11 cellular contexts compared by ENCODE assay signal in genomic region chr11:99098751-99099150, GRCh38.
DNase-seq lines count a peak whose midpoint lies in the region; ATAC-seq lines count a peak whose summit lies in the region.
"Had no signal": no experiment of that assay in that cellular context is flagged by ENCODE, and none has a peak within 500 bp of the region (broad histone marks: within the 10 kb centered on the region; RNA-seq: fewer than 3 reads in every experiment).

No MANE protein-coding gene starts in this region.

- ATAC-seq in GM19023 (IDR thresholded peaks at IDR 0.05; ENCODE audit: unreplicated experiment) (peak; percentile 91), HG02588 (IDR thresholded peaks at IDR 0.05; ENCODE audit: unreplicated experiment) (peak; percentile 90), HG03439 (IDR thresholded peaks at IDR 0.05; ENCODE audit: unreplicated experiment) (peak; percentile 94), esophagus mucosa (no peak)
- ATAC-seq: stimulated activated naive CD8-positive, alpha-beta T cell treated with anti-CD3 and anti-CD28 coated beads, Interleukin-15, Interleukin-2, amounts not matched to agents 100 U/mL and 50 U/mL, for 24 hours had no signal

- DNase-seq in myocyte (ENCODE audit: low read depth) = peak; percentile 84
- DNase-seq in NCI-H510A (lab: John Stamatoyannopoulos, UW) = no peak
- DNase-seq in activated CD4-positive, alpha-beta T cell treated with anti-CD3 and anti-CD28 coated beads for 48 hours = no peak
- no peak for DNase-seq in activated CD8-positive, alpha-beta memory T cell treated with anti-CD3 and anti-CD28 coated beads, Interleukin-2, amount 50 U/mL, for 4 hours
- DNase-seq: activated CD4-positive, CD25-positive, alpha-beta regulatory T cell treated with anti-CD3 and anti-CD28 coated beads, Interleukin-2, amount 50 U/mL, for 72 hours; activated naive CD4-positive, alpha-beta T cell treated with Interleukin-2 at 50 U/mL for 16 hours; stimulated activated naive CD8-positive, alpha-beta T cell treated with anti-CD3 and anti-CD28 coated beads, Interleukin-15, Interleukin-2, amounts not matched to agents 100 U/mL and 50 U/mL, for 24 hours had no signal
